In the genomic region with DNA sequence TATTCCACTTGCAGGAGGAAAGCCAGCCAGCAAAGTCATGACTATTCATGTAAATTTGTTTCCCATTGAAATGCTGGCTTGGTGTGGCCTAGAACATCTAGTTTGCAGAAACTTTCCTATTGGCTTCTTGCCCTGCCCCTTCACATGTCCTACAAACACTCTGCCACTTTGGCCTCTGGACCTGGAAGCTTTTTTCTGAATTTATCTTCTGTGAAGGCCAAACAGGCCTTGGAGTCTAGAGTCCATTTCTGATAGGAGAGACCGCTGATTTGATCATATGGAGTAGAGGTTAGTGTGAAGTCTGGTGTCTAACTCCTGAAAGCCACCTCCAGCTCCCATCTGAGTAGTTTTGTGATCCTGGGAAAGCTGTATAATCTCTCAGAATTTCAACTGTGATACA, we compare ENCODE assay signal across 36 cellular contexts.
"Had no signal": no experiment of that assay in that cellular context is flagged by ENCODE, and none has a peak within 500 bp of the region (broad histone marks: within the 10 kb centered on the region; RNA-seq: fewer than 3 reads in every experiment).

No MANE protein-coding gene starts in this region.

- H3K27me3 Mint-ChIP-seq: activated B cell treated with CpG ODN at 0.5 μM for 24 hours; activated CD4-positive, alpha-beta memory T cell treated with anti-CD3 and anti-CD28 coated beads for 36 hours; activated CD4-positive, alpha-beta T cell treated with anti-CD3 and anti-CD28 coated beads, Interleukin-2, amount 10 ng/mL, durations not matched to agents 24 days and 14 days; activated CD8-positive, alpha-beta memory T cell treated with anti-CD3 and anti-CD28 coated beads, Interleukin-2, amount 10 ng/mL, durations not matched to agents 7 days and 5 days; activated CD8-positive, alpha-beta T cell treated with anti-CD3 and anti-CD28 coated beads for 36 hours; activated naive CD4-positive, alpha-beta T cell treated with anti-CD3 and anti-CD28 coated beads, Interleukin-2, amount 10 ng/mL, durations not matched to agents 7 days and 5 days; activated naive CD8-positive, alpha-beta T cell; activated naive CD8-positive, alpha-beta T cell treated with anti-CD3 and anti-CD28 coated beads, Interleukin-2, amount 10 ng/mL, durations not matched to agents 7 days and 5 days had no signal

- ATAC-seq: activated CD8-positive, alpha-beta memory T cell treated with anti-CD3 and anti-CD28 coated beads, Interleukin-2, amount 10 ng/mL, durations not matched to agents 7 days and 5 days; activated CD8-positive, alpha-beta T cell treated with anti-CD3 and anti-CD28 coated beads for 36 hours; activated naive CD8-positive, alpha-beta T cell treated with anti-CD3 and anti-CD28 coated beads, Interleukin-2, amount 50 U/mL, for 24 hours; body of pancreas had no signal

- H3K4me3 Mint-ChIP-seq: activated B cell treated with CpG ODN at 0.5 μM for 24 hours; activated CD4-positive, alpha-beta memory T cell treated with anti-CD3 and anti-CD28 coated beads for 36 hours; activated CD4-positive, alpha-beta T cell treated with anti-CD3 and anti-CD28 coated beads, Interleukin-2, amount 10 ng/mL, durations not matched to agents 24 days and 14 days; activated CD8-positive, alpha-beta memory T cell treated with anti-CD3 and anti-CD28 coated beads, Interleukin-2, amount 10 ng/mL, durations not matched to agents 7 days and 5 days; activated CD8-positive, alpha-beta T cell treated with anti-CD3 and anti-CD28 coated beads for 36 hours; activated naive CD4-positive, alpha-beta T cell treated with anti-CD3 and anti-CD28 coated beads, Interleukin-2, amount 10 ng/mL, durations not matched to agents 7 days and 5 days; activated naive CD4-positive, alpha-beta T cell treated with anti-CD3 and anti-CD28 coated beads, Interleukin-2, amount 50 U/mL, for 24 hours; activated naive CD8-positive, alpha-beta T cell; activated naive CD8-positive, alpha-beta T cell treated with anti-CD3 and anti-CD28 coated beads, Interleukin-2, amount 10 ng/mL, durations not matched to agents 7 days and 5 days; activated naive CD8-positive, alpha-beta T cell treated with anti-CD3 and anti-CD28 coated beads, Interleukin-2, amount 50 U/mL, for 24 hours; activated T-cell treated with anti-CD3 and anti-CD28 coated beads, Interleukin-2, amount 50 U/mL, for 24 hours; T-helper 1 cell treated with Interleukin-12 subunit alpha and Interleukin-12 subunit beta and Interleukin-4 antibody, amounts not matched to agents 30 μg/mL and 1 μg/mL, for 36 hours; T-helper 2 cell treated with Interferon-gamma antibody and Interleukin-4, amounts not matched to agents 5 μg/mL and 100 μg/mL, for 36 hours had no signal

- H3K4me1 Mint-ChIP-seq: activated B cell treated with CpG ODN at 0.5 μM for 24 hours; activated CD4-positive, alpha-beta T cell treated with anti-CD3 and anti-CD28 coated beads, Interleukin-2, amount 10 ng/mL, durations not matched to agents 24 days and 14 days; activated CD8-positive, alpha-beta memory T cell treated with anti-CD3 and anti-CD28 coated beads, Interleukin-2, amount 10 ng/mL, durations not matched to agents 7 days and 5 days; activated naive CD4-positive, alpha-beta T cell treated with anti-CD3 and anti-CD28 coated beads, Interleukin-2, amount 10 ng/mL, durations not matched to agents 7 days and 5 days; activated naive CD4-positive, alpha-beta T cell treated with anti-CD3 and anti-CD28 coated beads, Interleukin-2, amount 50 U/mL, for 24 hours; activated naive CD8-positive, alpha-beta T cell treated with anti-CD3 and anti-CD28 coated beads, Interleukin-2, amount 10 ng/mL, durations not matched to agents 7 days and 5 days; activated naive CD8-positive, alpha-beta T cell treated with anti-CD3 and anti-CD28 coated beads, Interleukin-2, amount 50 U/mL, for 24 hours had no signal

- H3K36me3 Mint-ChIP-seq: activated CD4-positive, alpha-beta memory T cell treated with anti-CD3 and anti-CD28 coated beads for 36 hours; activated CD8-positive, alpha-beta memory T cell treated with anti-CD3 and anti-CD28 coated beads, Interleukin-2, amount 10 ng/mL, durations not matched to agents 7 days and 5 days; activated naive CD4-positive, alpha-beta T cell treated with anti-CD3 and anti-CD28 coated beads, Interleukin-2, amount 10 ng/mL, durations not matched to agents 7 days and 5 days; activated naive CD4-positive, alpha-beta T cell treated with anti-CD3 and anti-CD28 coated beads, Interleukin-2, amount 50 U/mL, for 24 hours; activated naive CD8-positive, alpha-beta T cell; activated naive CD8-positive, alpha-beta T cell treated with anti-CD3 and anti-CD28 coated beads, Interleukin-2, amount 10 ng/mL, durations not matched to agents 7 days and 5 days had no signal

- H3K4me3 ChIP-seq: ascending aorta, body of pancreas, breast epithelium had no signal

- DNase-seq: activated B cell treated with CpG ODN at 0.5 μM for 24 hours; activated CD4-positive, alpha-beta memory T cell treated with anti-CD3 and anti-CD28 coated beads for 36 hours; activated CD4-positive, alpha-beta T cell treated with anti-CD3 and anti-CD28 coated beads for 4 hours; activated CD4-positive, alpha-beta T cell treated with anti-CD3 and anti-CD28 coated beads, Interleukin-2, amount 10 ng/mL, durations not matched to agents 24 days and 14 days; activated CD4-positive, alpha-beta T cell treated with anti-CD3 and anti-CD28 coated beads, Interleukin-2, amount 50 U/mL, for 1 hour; activated CD4-positive, alpha-beta T cell treated with anti-CD3 and anti-CD28 coated beads, Interleukin-2, amount 50 U/mL, for 4 hours; activated CD4-positive, CD25-positive, alpha-beta regulatory T cell treated with anti-CD3 and anti-CD28 coated beads, Interleukin-2, amount 50 U/mL, for 72 hours; activated CD8-positive, alpha-beta memory T cell treated with anti-CD3 and anti-CD28 coated beads for 24 hours; activated CD8-positive, alpha-beta memory T cell treated with anti-CD3 and anti-CD28 coated beads, Interleukin-2, amount 10 ng/mL, durations not matched to agents 7 days and 5 days; activated CD8-positive, alpha-beta memory T cell treated with anti-CD3 and anti-CD28 coated beads, Interleukin-2, amount 50 U/mL, for 48 hours; activated CD8-positive, alpha-beta T cell treated with anti-CD3 and anti-CD28 coated beads for 36 hours; activated effector memory CD4-positive, alpha-beta T cell treated with Interleukin-2 at 50 U/mL for 16 hours; activated gamma-delta T cell; activated naive CD4-positive, alpha-beta T cell treated with anti-CD3 and anti-CD28 coated beads, Interleukin-2, amount 10 ng/mL, durations not matched to agents 7 days and 5 days; activated naive CD4-positive, alpha-beta T cell treated with Interleukin-2 at 50 U/mL for 16 hours; activated naive CD8-positive, alpha-beta T cell treated with anti-CD3 and anti-CD28 coated beads, Interleukin-2, amount 10 ng/mL, durations not matched to agents 7 days and 5 days; activated naive CD8-positive, alpha-beta T cell treated with anti-CD3 and anti-CD28 coated beads, Interleukin-2, amount 50 U/mL, for 24 hours; activated T-cell treated with anti-CD3 and anti-CD28 coated beads, Interleukin-2, amount 50 U/mL, for 24 hours; activated T-cell treated with anti-CD3 and anti-CD28 coated beads, Interleukin-2, amount 50 U/mL, for 48 hours; amygdala; anterior cingulate cortex; brain microvascular endothelial cell; central memory CD4-positive, alpha-beta T cell; T-helper 1 cell; T-helper 2 cell; T-helper 9 cell had no signal

- H3K27ac ChIP-seq: ascending aorta, body of pancreas, brain microvascular endothelial cell, breast epithelium, VCaP had no signal

- H3K27ac Mint-ChIP-seq: activated B cell treated with CpG ODN at 0.5 μM for 24 hours; activated CD4-positive, alpha-beta memory T cell treated with anti-CD3 and anti-CD28 coated beads for 36 hours; activated CD4-positive, alpha-beta T cell treated with anti-CD3 and anti-CD28 coated beads, Interleukin-2, amount 10 ng/mL, durations not matched to agents 24 days and 14 days; activated CD8-positive, alpha-beta memory T cell treated with anti-CD3 and anti-CD28 coated beads, Interleukin-2, amount 10 ng/mL, durations not matched to agents 7 days and 5 days; activated CD8-positive, alpha-beta T cell treated with anti-CD3 and anti-CD28 coated beads for 36 hours; activated naive CD4-positive, alpha-beta T cell treated with anti-CD3 and anti-CD28 coated beads, Interleukin-2, amount 10 ng/mL, durations not matched to agents 7 days and 5 days; activated naive CD4-positive, alpha-beta T cell treated with anti-CD3 and anti-CD28 coated beads, Interleukin-2, amount 50 U/mL, for 24 hours; activated naive CD8-positive, alpha-beta T cell; activated naive CD8-positive, alpha-beta T cell treated with anti-CD3 and anti-CD28 coated beads, Interleukin-2, amount 10 ng/mL, durations not matched to agents 7 days and 5 days; activated naive CD8-positive, alpha-beta T cell treated with anti-CD3 and anti-CD28 coated beads, Interleukin-2, amount 50 U/mL, for 24 hours; activated T-cell treated with anti-CD3 and anti-CD28 coated beads, Interleukin-2, amount 50 U/mL, for 24 hours; activated T-helper 2 cell treated with anti-CD3 and anti-CD28 coated beads, Interferon-gamma antibody, Interleukin-2, Interleukin-4, amounts not matched to agents 10 μg/mL and 5 μg/mL and 100 μg/mL, durations not matched to agents 14 hours and 24 hours and 36 hours; T-helper 1 cell treated with Interleukin-12 subunit alpha and Interleukin-12 subunit beta and Interleukin-4 antibody, amounts not matched to agents 30 μg/mL and 1 μg/mL, for 36 hours; T-helper 2 cell treated with Interferon-gamma antibody and Interleukin-4, amounts not matched to agents 5 μg/mL and 100 μg/mL, for 36 hours had no signal

- H3K4me1 ChIP-seq: ascending aorta, breast epithelium had no signal

- H3K36me3 ChIP-seq: ascending aorta, brain microvascular endothelial cell, breast epithelium had no signal

- H3K9me3 Mint-ChIP-seq: activated B cell treated with CpG ODN at 0.5 μM for 24 hours; activated CD4-positive, alpha-beta memory T cell treated with anti-CD3 and anti-CD28 coated beads for 36 hours; activated CD4-positive, alpha-beta T cell treated with anti-CD3 and anti-CD28 coated beads, Interleukin-2, amount 10 ng/mL, durations not matched to agents 24 days and 14 days; activated CD8-positive, alpha-beta T cell treated with anti-CD3 and anti-CD28 coated beads for 36 hours; activated naive CD4-positive, alpha-beta T cell treated with anti-CD3 and anti-CD28 coated beads, Interleukin-2, amount 10 ng/mL, durations not matched to agents 7 days and 5 days; activated naive CD4-positive, alpha-beta T cell treated with anti-CD3 and anti-CD28 coated beads, Interleukin-2, amount 50 U/mL, for 24 hours; activated naive CD8-positive, alpha-beta T cell treated with anti-CD3 and anti-CD28 coated beads, Interleukin-2, amount 10 ng/mL, durations not matched to agents 7 days and 5 days; activated naive CD8-positive, alpha-beta T cell treated with anti-CD3 and anti-CD28 coated beads, Interleukin-2, amount 50 U/mL, for 24 hours; activated T-cell treated with anti-CD3 and anti-CD28 coated beads, Interleukin-2, amount 50 U/mL, for 24 hours; activated T-helper 2 cell treated with anti-CD3 and anti-CD28 coated beads, Interferon-gamma antibody, Interleukin-2, Interleukin-4, amounts not matched to agents 10 μg/mL and 5 μg/mL and 100 μg/mL, durations not matched to agents 14 hours and 24 hours and 36 hours; T-helper 1 cell treated with Interleukin-12 subunit alpha and Interleukin-12 subunit beta and Interleukin-4 antibody, amounts not matched to agents 30 μg/mL and 1 μg/mL, for 36 hours; T-helper 2 cell treated with Interferon-gamma antibody and Interleukin-4, amounts not matched to agents 5 μg/mL and 100 μg/mL, for 36 hours had no signal

- H3K27me3 ChIP-seq: ascending aorta, body of pancreas, brain microvascular endothelial cell, breast epithelium had no signal

- H3K9me3 ChIP-seq: ascending aorta, body of pancreas, breast epithelium had no signal

- FAIRE-seq: TTC549 had no signal
